ENCODE assay signal across 26 cellular contexts in genomic region chr18:75107931-75108276, GRCh38.
A peak's percentile ranks its signal among the peaks of the same experiment; 100 is the strongest.
DNase-seq lines count a peak whose midpoint lies in the region; ATAC-seq, FAIRE-seq and TF ChIP-seq lines count a peak whose summit lies in the region.
"Had no signal": no experiment of that assay in that cellular context is flagged by ENCODE, and none has a peak within 500 bp of the region (broad histone marks: within the 10 kb centered on the region; RNA-seq: fewer than 3 reads in every experiment).

No MANE protein-coding gene starts in this region.

- no peak for TF ChIP-seq CTCF in H1 (IDR thresholded peaks at IDR 0.05; ENCODE audit: control extremely low read depth in 1 of 3, insufficient read depth in 1 of 3, low read depth in 1 of 3, low read length in 3 of 3)

- no peak overlapping the region for H3K4me3 ChIP-seq in H1 (ENCODE audit: extremely low read depth in 1 of 4, insufficient read depth in 2 of 4, low read depth in 3 of 4, low read length in 4 of 4)
- H3K4me3 ChIP-seq: GM23338, HAP-1, MG63, PC-9, SJSA1 had no signal

- no peak for TF ChIP-seq RAD21 in H1 (IDR thresholded peaks at IDR 0.05 in 1 of 2, conservative IDR thresholded peaks at IDR 0.05 in 1 of 2; ENCODE audit: low read depth in 2 of 2, low read length in 2 of 2)

- H3K27me3 Mint-ChIP-seq in stimulated activated naive CD8-positive, alpha-beta T cell treated with anti-CD3 and anti-CD28 coated beads, Interleukin-15, amount 100 ng/mL, for 72 hours: no peaks in the 10 kb centered on the region

- H3K9me3 ChIP-seq in H1 (ENCODE audit: insufficient read depth in 2 of 2, low read depth in 1 of 2, low read length in 1 of 2): no peaks in the 10 kb centered on the region
- H3K9me3 ChIP-seq: HAP-1, MG63, SJSA1 had no signal

- TF ChIP-seq EP300 in H1 (IDR thresholded peaks at IDR 0.05; ENCODE audit: borderline replicate concordance in 1 of 2, low read depth in 2 of 2, low read length in 2 of 2): no peak

- no peaks in the 10 kb centered on the region for H3K27me3 ChIP-seq in H1 (replicated peaks in 1 of 4; ENCODE audit: control insufficient read depth in 3 of 4, extremely low read depth in 1 of 4, insufficient read depth in 3 of 4, low read length in 3 of 4)
- H3K27me3 ChIP-seq: MG63, SJSA1 had no signal

- H3K79me2 ChIP-seq in H1 (ENCODE audit: control insufficient read depth in 1 of 2, insufficient read depth in 2 of 2, low read length in 2 of 2): no peaks in the 10 kb centered on the region

- no peaks in the 10 kb centered on the region for H3K79me1 ChIP-seq in H1 (ENCODE audit: low read depth, low read length)

- H2BK120ac ChIP-seq in H1 (replicated peaks; ENCODE audit: low read depth, low read length): no peak overlapping the region

- CTCF ChIA-PET in H1 (lab: Charles Lee; ENCODE audit: partially characterized antibody): no interaction called here

- no peak overlapping the region for H3K14ac ChIP-seq in H1 (ENCODE audit: insufficient read length)

- H3K23me2 ChIP-seq in H1 (ENCODE audit: low read depth, low read length): no peaks in the 10 kb centered on the region

- no peak overlapping the region for H2BK15ac ChIP-seq in H1 (ENCODE audit: low read length)

- no peak for TF ChIP-seq POLR2A in H1 (IDR thresholded peaks at IDR 0.05; ENCODE audit: control extremely low read depth in 1 of 2, low read depth in 2 of 2, low read length in 2 of 2)

- H4K20me1 ChIP-seq in H1 (replicated peaks in 1 of 2; ENCODE audit: control insufficient read depth in 1 of 2, insufficient read depth in 2 of 2, low read length in 2 of 2): no peaks in the 10 kb centered on the region

- no peak overlapping the region for H4K91ac ChIP-seq in H1 (replicated peaks; ENCODE audit: insufficient read length, low read length)

- peak overlapping the region; percentile 3; the same call in 1 of the 2 replicates for H4K8ac ChIP-seq in H1 (ENCODE audit: extremely low read depth, insufficient read depth, low read length)

- H2BK20ac ChIP-seq in H1 (ENCODE audit: low read length): no peak overlapping the region

- no peak overlapping the region for H2AK5ac ChIP-seq in H1 (ENCODE audit: low read depth, low read length)

- H2BK12ac ChIP-seq in H1 (ENCODE audit: low read depth, low read length): no peak overlapping the region

- POLR2A ChIA-PET in H1 (lab: Charles Lee; ENCODE audit: partially characterized antibody): no interaction called here

- H3K4ac ChIP-seq in H1 (replicated peaks; ENCODE audit: insufficient read length, low read depth, low read length): no peak overlapping the region

- no peak overlapping the region for H3K27ac ChIP-seq in H1 (ENCODE audit: low read depth, low read length)
- H3K27ac ChIP-seq: PC-9, SJSA1 had no signal

- H3K18ac ChIP-seq in H1 (ENCODE audit: extremely low read depth, low read length): no peak overlapping the region

- FAIRE-seq in H1 (lab: Jason Lieb, UNC): no peak
- FAIRE-seq: GM18507 had no signal

- no peak overlapping the region for H3K4me3 Mint-ChIP-seq in stimulated activated naive CD8-positive, alpha-beta T cell treated with anti-CD3 and anti-CD28 coated beads, Interleukin-15, amount 100 ng/mL, for 72 hours
- H3K4me3 Mint-ChIP-seq: CD4-positive, alpha-beta memory T cell; GM23338; HFFc6 had no signal

- no peak overlapping the region for H3K4me2 ChIP-seq in H1 (ENCODE audit: insufficient read depth in 1 of 2, low read depth in 2 of 2, low read length in 2 of 2)
- H3K4me2 ChIP-seq: GM23338, PC-9 had no signal

- peaks cover 5% of the 10 kb centered on the region for H3K4me1 Mint-ChIP-seq in stimulated activated naive CD8-positive, alpha-beta T cell treated with anti-CD3 and anti-CD28 coated beads, Interleukin-15, amount 100 ng/mL, for 72 hours
- H3K4me1 Mint-ChIP-seq: CD4-positive, alpha-beta memory T cell had no signal

- no peak overlapping the region for H4K5ac ChIP-seq in H1 (ENCODE audit: insufficient read length, low read depth, low read length)

- no peaks in the 10 kb centered on the region for H3K9me3 Mint-ChIP-seq in stimulated activated naive CD8-positive, alpha-beta T cell treated with anti-CD3 and anti-CD28 coated beads, Interleukin-15, amount 100 ng/mL, for 72 hours
- H3K9me3 Mint-ChIP-seq: CD4-positive, alpha-beta memory T cell; GM23338; HFFc6 had no signal

- H3K23ac ChIP-seq in H1 (ENCODE audit: insufficient read length): no peak overlapping the region

- no peak overlapping the region for H2AFZ ChIP-seq in H1 (ENCODE audit: low read length)
- H2AFZ ChIP-seq: GM23338, PC-9 had no signal

- H3K56ac ChIP-seq in H1 (replicated peaks; ENCODE audit: insufficient read length, low read depth, low read length): no peak overlapping the region

- WGBS in H1 (ENCODE audit: extremely low coverage in 1 of 2, insufficient coverage in 1 of 2, insufficient read length in 1 of 2, insufficient replicate concordance in 2 of 2, low coverage in 1 of 2, low lambda C conversion rate in 2 of 2, missing lambda C conversion rate in 1 of 2), 2 experiments: 87% methylated on average over 8 of the region's 8 CpGs; no CpG with 5 or more reads in 1 of the 2 experiments

- no peaks in the 10 kb centered on the region for H3K4me1 ChIP-seq in H1 (replicated peaks in 1 of 4; ENCODE audit: control insufficient read depth in 3 of 4, insufficient read depth in 4 of 4, low read length in 3 of 4)
- H3K4me1 ChIP-seq: HAP-1, SJSA1 had no signal

- intact Hi-C loops in posterior vena cava (cut with DNase I): no loop called here

- H3K9ac ChIP-seq in H1 (replicated peaks in 1 of 4; ENCODE audit: extremely low read depth in 1 of 4, low read depth in 3 of 4, low read length in 3 of 4): no peak overlapping the region

- DNase-seq in stimulated activated naive CD8-positive, alpha-beta T cell treated with anti-CD3 and anti-CD28 coated beads, Interleukin-15, amount 100 ng/mL, for 72 hours: no peak
- no peak for DNase-seq in stimulated activated naive CD8-positive, alpha-beta T cell treated with anti-CD3 and anti-CD28 coated beads, Interleukin-15, Interleukin-2, amounts not matched to agents 100 U/mL and 50 U/mL, for 24 hours
- DNase-seq in H1 (ENCODE audit: low read depth in 1 of 2, low spot score in 2 of 2): peak in 1 of 2 experiments; percentile 35
- DNase-seq in posterior vena cava (ENCODE audit: low spot score): peak; percentile 41
- DNase-seq in NCI-H2081 treated with DMSO at 0.1 percent for 48 hours (lab: John Stamatoyannopoulos, UW): no peak
- DNase-seq in T-helper 2 cell: no peak
- DNase-seq: C1 segment of cervical spinal cord; CD4-positive, alpha-beta memory T cell; COR-L47; DMS53; HFFc6; KBM-7; MG63; NCI-H1105 treated with DMSO at 0.1 percent for 48 hours; NCI-H146; NCI-H1930; NCI-H446; NCI-H524 treated with DMSO at 0.1 percent for 48 hours; NCI-H774; PC-9; Right ventricle myocardium superior had no signal

- no peak overlapping the region for H2BK5ac ChIP-seq in H1 (ENCODE audit: low read depth, low read length)

- no peaks in the 10 kb centered on the region for H3K36me3 ChIP-seq in H1 (ENCODE audit: control insufficient read depth in 2 of 4, insufficient read depth in 4 of 4, low read length in 3 of 4)
- H3K36me3 ChIP-seq: HAP-1, MG63, SJSA1 had no signal

- no peak overlapping the region for H3K27ac Mint-ChIP-seq in stimulated activated naive CD8-positive, alpha-beta T cell treated with anti-CD3 and anti-CD28 coated beads, Interleukin-15, amount 100 ng/mL, for 72 hours
- H3K27ac Mint-ChIP-seq: GM23338, HFFc6 had no signal

- peak; percentile 7 for ATAC-seq in stimulated activated naive CD8-positive, alpha-beta T cell treated with anti-CD3 and anti-CD28 coated beads, Interleukin-15, amount 100 ng/mL, for 72 hours
- no peak for ATAC-seq in stimulated activated naive CD8-positive, alpha-beta T cell treated with anti-CD3 and anti-CD28 coated beads, Interleukin-15, Interleukin-2, amounts not matched to agents 100 U/mL and 50 U/mL, for 24 hours
- no peak for ATAC-seq in GM19351 (IDR thresholded peaks at IDR 0.05; ENCODE audit: unreplicated experiment)
- ATAC-seq: GM23338 had no signal

TF ChIP-seq in H1, 55 proteins besides CTCF, POLR2A, EP300 and RAD21:
- TF ChIP-seq TAF7 (optimal IDR thresholded peaks at IDR 0.05; ENCODE audit: borderline replicate concordance, low read depth, low read length): no peak
